ENCODE assay signal across 15 cellular contexts in genomic region chr6:28736121-28736520, GRCh38.
"Had no signal": no experiment of that assay in that cellular context is flagged by ENCODE, and none has a peak within 500 bp of the region (broad histone marks: within the 10 kb centered on the region; RNA-seq: fewer than 3 reads in every experiment).

No MANE protein-coding gene starts in this region.

- H3K27me3 ChIP-seq: thyroid gland had no signal

- H3K9me3 ChIP-seq: lower lobe of right lung, thyroid gland, uterus had no signal

- H3K4me3 ChIP-seq: lower lobe of right lung, skin epidermis, thyroid gland, uterus had no signal

- H3K4me3 Mint-ChIP-seq: activated naive CD4-positive, alpha-beta T cell treated with anti-CD3 and anti-CD28 coated beads, Interleukin-2, amount 50 U/mL, for 24 hours; dendritic cell treated with granulocyte-macrophage colony-stimulating factor and Interleukin-4, amounts not matched to agents 40 ng/mL and 50 ng/mL, for 4 days had no signal

- H3K36me3 ChIP-seq: brain microvascular endothelial cell, lower lobe of right lung, thyroid gland, uterus had no signal

- H3K27ac Mint-ChIP-seq: activated naive CD4-positive, alpha-beta T cell treated with anti-CD3 and anti-CD28 coated beads, Interleukin-2, amount 50 U/mL, for 24 hours; dendritic cell treated with granulocyte-macrophage colony-stimulating factor and Interleukin-4, amounts not matched to agents 40 ng/mL and 50 ng/mL, for 4 days had no signal

- DNase-seq: activated CD4-positive, alpha-beta T cell treated with anti-CD3 and anti-CD28 coated beads, Interleukin-2, amount 50 U/mL, for 1 hour; activated CD4-positive, CD25-positive, alpha-beta regulatory T cell; activated effector memory CD4-positive, alpha-beta T cell treated with Interleukin-2 at 50 U/mL for 16 hours; amygdala; brain microvascular endothelial cell; cerebellar nuclear complex; hippocampal formation; lower lobe of right lung; naive B cell; posterior cingulate gyrus; thyroid gland; uterus had no signal

- H3K4me1 ChIP-seq: lower lobe of right lung, thyroid gland, uterus had no signal

- H3K27ac ChIP-seq: brain microvascular endothelial cell, lower lobe of right lung, skin epidermis, thyroid gland, uterus had no signal

- H3K4me1 Mint-ChIP-seq: activated naive CD4-positive, alpha-beta T cell treated with anti-CD3 and anti-CD28 coated beads, Interleukin-2, amount 50 U/mL, for 24 hours; naive B cell had no signal
